Comparison of ENCODE assay signal across 1 cellular context in the genomic region with DNA sequence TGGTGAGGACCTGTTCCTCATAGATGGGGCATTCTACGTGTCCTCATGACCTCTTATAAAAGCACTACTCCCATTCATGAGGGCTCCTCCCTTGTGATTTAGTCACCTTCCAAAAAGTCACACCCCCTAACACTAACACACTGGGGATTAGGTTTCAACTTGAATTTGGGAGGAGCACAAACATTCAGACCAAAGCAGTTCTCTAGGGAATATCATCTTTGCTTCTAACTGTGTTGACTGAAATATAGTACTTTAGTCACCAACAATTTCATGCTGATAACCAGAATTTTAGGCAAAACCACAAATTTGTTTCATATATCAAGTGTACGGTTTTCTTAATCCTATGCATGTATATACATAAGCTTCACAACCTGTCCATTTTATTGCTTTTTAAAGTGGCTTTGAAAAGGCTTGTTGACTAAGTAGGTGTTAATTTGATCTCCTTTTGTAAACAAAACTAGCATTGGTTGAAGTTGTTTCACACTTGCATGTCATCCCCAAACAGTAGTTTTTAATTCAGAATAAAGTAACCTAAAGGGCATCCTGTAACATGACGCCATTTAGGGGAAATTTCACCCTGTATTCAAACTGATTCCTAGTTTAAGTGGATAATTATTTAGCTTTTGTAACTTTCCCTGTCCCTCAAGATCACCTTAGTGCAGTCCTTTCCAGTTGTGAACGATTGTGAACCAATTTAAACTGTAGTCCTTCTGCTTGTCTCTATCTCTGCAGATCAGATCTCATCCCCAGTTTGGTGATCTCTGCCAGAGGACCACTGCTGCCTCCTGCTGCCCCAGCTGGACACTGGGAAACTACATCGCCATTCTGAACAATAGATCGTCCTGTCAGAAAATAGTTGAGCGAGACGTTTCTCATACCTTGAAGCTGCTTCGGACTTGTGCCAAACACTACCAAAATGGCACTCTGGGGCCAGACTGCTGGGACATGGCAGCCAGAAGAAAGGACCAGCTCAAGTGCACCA.
TF ChIP-seq lines count a peak whose summit lies in the region.

No MANE protein-coding gene starts in this region.

TF ChIP-seq in HCT116, 20 proteins besides CTCF, POLR2A, EP300 and RAD21 (continued from another document):
- TF ChIP-seq, protein P1, sequence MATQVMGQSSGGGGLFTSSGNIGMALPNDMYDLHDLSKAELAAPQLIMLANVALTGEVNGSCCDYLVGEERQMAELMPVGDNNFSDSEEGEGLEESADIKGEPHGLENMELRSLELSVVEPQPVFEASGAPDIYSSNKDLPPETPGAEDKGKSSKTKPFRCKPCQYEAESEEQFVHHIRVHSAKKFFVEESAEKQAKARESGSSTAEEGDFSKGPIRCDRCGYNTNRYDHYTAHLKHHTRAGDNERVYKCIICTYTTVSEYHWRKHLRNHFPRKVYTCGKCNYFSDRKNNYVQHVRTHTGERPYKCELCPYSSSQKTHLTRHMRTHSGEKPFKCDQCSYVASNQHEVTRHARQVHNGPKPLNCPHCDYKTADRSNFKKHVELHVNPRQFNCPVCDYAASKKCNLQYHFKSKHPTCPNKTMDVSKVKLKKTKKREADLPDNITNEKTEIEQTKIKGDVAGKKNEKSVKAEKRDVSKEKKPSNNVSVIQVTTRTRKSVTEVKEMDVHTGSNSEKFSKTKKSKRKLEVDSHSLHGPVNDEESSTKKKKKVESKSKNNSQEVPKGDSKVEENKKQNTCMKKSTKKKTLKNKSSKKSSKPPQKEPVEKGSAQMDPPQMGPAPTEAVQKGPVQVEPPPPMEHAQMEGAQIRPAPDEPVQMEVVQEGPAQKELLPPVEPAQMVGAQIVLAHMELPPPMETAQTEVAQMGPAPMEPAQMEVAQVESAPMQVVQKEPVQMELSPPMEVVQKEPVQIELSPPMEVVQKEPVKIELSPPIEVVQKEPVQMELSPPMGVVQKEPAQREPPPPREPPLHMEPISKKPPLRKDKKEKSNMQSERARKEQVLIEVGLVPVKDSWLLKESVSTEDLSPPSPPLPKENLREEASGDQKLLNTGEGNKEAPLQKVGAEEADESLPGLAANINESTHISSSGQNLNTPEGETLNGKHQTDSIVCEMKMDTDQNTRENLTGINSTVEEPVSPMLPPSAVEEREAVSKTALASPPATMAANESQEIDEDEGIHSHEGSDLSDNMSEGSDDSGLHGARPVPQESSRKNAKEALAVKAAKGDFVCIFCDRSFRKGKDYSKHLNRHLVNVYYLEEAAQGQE (IDR thresholded peaks at IDR 0.05; ENCODE audit: low read depth), result no peak
- no peak for TF ChIP-seq ZFX (IDR thresholded peaks at IDR 0.05)
- TF ChIP-seq, protein P2, sequence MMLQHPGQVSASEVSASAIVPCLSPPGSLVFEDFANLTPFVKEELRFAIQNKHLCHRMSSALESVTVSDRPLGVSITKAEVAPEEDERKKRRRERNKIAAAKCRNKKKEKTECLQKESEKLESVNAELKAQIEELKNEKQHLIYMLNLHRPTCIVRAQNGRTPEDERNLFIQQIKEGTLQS (IDR thresholded peaks at IDR 0.05), result no peak
- TF ChIP-seq, protein P3, sequence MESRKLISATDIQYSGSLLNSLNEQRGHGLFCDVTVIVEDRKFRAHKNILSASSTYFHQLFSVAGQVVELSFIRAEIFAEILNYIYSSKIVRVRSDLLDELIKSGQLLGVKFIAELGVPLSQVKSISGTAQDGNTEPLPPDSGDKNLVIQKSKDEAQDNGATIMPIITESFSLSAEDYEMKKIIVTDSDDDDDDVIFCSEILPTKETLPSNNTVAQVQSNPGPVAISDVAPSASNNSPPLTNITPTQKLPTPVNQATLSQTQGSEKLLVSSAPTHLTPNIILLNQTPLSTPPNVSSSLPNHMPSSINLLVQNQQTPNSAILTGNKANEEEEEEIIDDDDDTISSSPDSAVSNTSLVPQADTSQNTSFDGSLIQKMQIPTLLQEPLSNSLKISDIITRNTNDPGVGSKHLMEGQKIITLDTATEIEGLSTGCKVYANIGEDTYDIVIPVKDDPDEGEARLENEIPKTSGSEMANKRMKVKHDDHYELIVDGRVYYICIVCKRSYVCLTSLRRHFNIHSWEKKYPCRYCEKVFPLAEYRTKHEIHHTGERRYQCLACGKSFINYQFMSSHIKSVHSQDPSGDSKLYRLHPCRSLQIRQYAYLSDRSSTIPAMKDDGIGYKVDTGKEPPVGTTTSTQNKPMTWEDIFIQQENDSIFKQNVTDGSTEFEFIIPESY (IDR thresholded peaks at IDR 0.05; ENCODE audit: extremely low read depth, insufficient replicate concordance, low read length), result no peak
